Comparison of ENCODE assay signal across 25 cellular contexts in genomic region chr10:49791100-49791499, GRCh38. TPM values are rescaled to one million over a fixed set of nuclear protein-coding genes. Genes with fewer than 3 reads are reported as not detected.
"Had no signal": no experiment of that assay in that cellular context is flagged by ENCODE, and none has a peak within 500 bp of the region (broad histone marks: within the 10 kb centered on the region; RNA-seq: fewer than 3 reads in every experiment).

No MANE protein-coding gene starts in this region.

- H3K9ac ChIP-seq: neural progenitor cell had no signal

- H3K27ac ChIP-seq: epithelial cell of prostate, gastrocnemius medialis, left lung, neural progenitor cell, prostate gland, right atrium auricular region, sigmoid colon, stomach, thyroid gland, vagina had no signal

- H3K27me3 ChIP-seq: gastrocnemius medialis, left lung, neural progenitor cell, right atrium auricular region, thyroid gland, vagina had no signal

- H3K4me3 ChIP-seq: gastrocnemius medialis, left lung, neural progenitor cell, prostate gland, right atrium auricular region, sigmoid colon, stomach, thyroid gland, vagina had no signal

- H3K4me1 ChIP-seq: gastrocnemius medialis, left lung, neural progenitor cell, prostate gland, right atrium auricular region, sigmoid colon, stomach, thyroid gland, vagina had no signal

- H3K4me2 ChIP-seq: neural progenitor cell had no signal

- DNase-seq: effector CD8-positive, alpha-beta T cell; endodermal cell; foreskin fibroblast; gastrocnemius medialis; head of caudate nucleus; left cardiac atrium; left lung; mesenchymal stem cell; midbrain; naive thymus-derived CD4-positive, alpha-beta T cell; sigmoid colon; stimulated activated CD4-positive, alpha-beta T cell treated with anti-CD3 and anti-CD28 coated beads, Interleukin-2, amount 100 ng/mL, for 24 hours; stimulated activated CD4-positive, alpha-beta T cell treated with anti-CD3 and anti-CD28 coated beads, Interleukin-4, amount 100 ng/mL, for 24 hours; stimulated activated naive CD4-positive, alpha-beta T cell treated with Interleukin-2 at 50 U/mL for 16 hours; stomach; thyroid gland; trophoblast cell had no signal

- ATAC-seq: esophagus mucosa; gastrocnemius medialis; left cardiac atrium; left lung; naive thymus-derived CD4-positive, alpha-beta T cell; stimulated activated effector memory CD8-positive, alpha-beta T cell treated with anti-CD3 and anti-CD28 coated beads, Interleukin-12 subunit alpha, Interleukin-12 subunit beta, amount 100 ng/mL, for 72 hours had no signal

- H3K36me3 ChIP-seq: gastrocnemius medialis, left lung, neural progenitor cell, prostate gland, right atrium auricular region, sigmoid colon, stomach, thyroid gland, vagina had no signal

RNA-seq across cellular contexts. Expression of gene OGDHL, which starts 29.0 kb away (rescaled TPM):
- total RNA-seq: naive thymus-derived CD4-positive, alpha-beta T cell; subcutaneous adipose tissue had no signal
- polyA plus RNA-seq: naive thymus-derived CD4-positive, alpha-beta T cell had no signal
